Comparison of ENCODE assay signal across 11 cellular contexts in genomic region chr9:121321039-121321503, GRCh38. TPM values are rescaled to one million over a fixed set of nuclear protein-coding genes. Genes with fewer than 3 reads are reported as not detected.
DNase-seq lines count a peak whose midpoint lies in the region; TF ChIP-seq lines count a peak whose summit lies in the region.
"Had no signal": no experiment of that assay in that cellular context is flagged by ENCODE, and none has a peak within 500 bp of the region (broad histone marks: within the 10 kb centered on the region; RNA-seq: fewer than 3 reads in every experiment).

No MANE protein-coding gene starts in this region.

- POLR2A ChIA-PET in RWPE1 (lab: Yijun Ruan, JAX; ENCODE audit: low non-redundant PET): no interaction called here

- H2AFZ ChIP-seq in smooth muscle cell (ENCODE audit: low read depth): no peak overlapping the region

- peaks cover 9% of the 10 kb centered on the region for H3K36me3 ChIP-seq in endodermal cell (ENCODE audit: control insufficient read depth, insufficient read depth, low read length)
- peaks cover 6% of the 10 kb centered on the region for H3K36me3 ChIP-seq in smooth muscle cell (ENCODE audit: low read depth)

- no peak overlapping the region for H3K4me2 ChIP-seq in smooth muscle cell

- H4K20me1 ChIP-seq in smooth muscle cell (ENCODE audit: low read depth): peaks cover 16% of the 10 kb centered on the region

- H3K27ac ChIP-seq in RWPE1 (peak overlapping the region; percentile 68), endodermal cell (ENCODE audit: low read depth, low read length) (no peak overlapping the region), smooth muscle cell (ENCODE audit: low read depth) (peak overlapping the region; percentile 46)

- no peak overlapping the region for H3K27ac Mint-ChIP-seq in endodermal cell
- H3K27ac Mint-ChIP-seq: brain; stimulated activated naive CD8-positive, alpha-beta T cell treated with anti-CD3 and anti-CD28 coated beads, Interleukin-15, Interleukin-2, amounts not matched to agents 100 ng/mL and 50 ng/mL, for 24 hours had no signal

- CTCF ChIA-PET in RWPE1 (lab: Yijun Ruan, JAX): interaction anchor here (0.6 to 3.2 kb wide), 16 partner anchors 11 to 422 kb away, joined by 3 to 101 read pairs (median 8); no protein-coding TSS in a partner anchor

- H3K27me3 ChIP-seq in endodermal cell (ENCODE audit: control insufficient read depth, insufficient read depth, low read length, poor library complexity, severe bottlenecking) (no peaks in the 10 kb centered on the region), smooth muscle cell (ENCODE audit: low read depth) (no peaks in the 10 kb centered on the region)

- H3K4me1 ChIP-seq in endodermal cell (ENCODE audit: control insufficient read depth, insufficient read depth, low read length) (no peaks in the 10 kb centered on the region), smooth muscle cell (ENCODE audit: low read depth) (no peaks in the 10 kb centered on the region)

- TF ChIP-seq CTCF in RWPE1 (conservative IDR thresholded peaks at IDR 0.05; ENCODE audit: low read depth) (no peak), endodermal cell (conservative IDR thresholded peaks at IDR 0.05) (no peak), smooth muscle cell (IDR thresholded peaks at IDR 0.05; ENCODE audit: borderline replicate concordance, insufficient read depth, poor library complexity, severe bottlenecking) (no peak)

- no peaks in the 10 kb centered on the region for H3K4me1 Mint-ChIP-seq in endodermal cell
- H3K4me1 Mint-ChIP-seq: brain had no signal

- H3K4me3 ChIP-seq in endodermal cell (ENCODE audit: low read length) (no peak overlapping the region), smooth muscle cell (no peak overlapping the region)

- H3K9me3 ChIP-seq in endodermal cell (ENCODE audit: control insufficient read depth, low read length) (no peaks in the 10 kb centered on the region), smooth muscle cell (replicated peaks; ENCODE audit: low read depth) (no peaks in the 10 kb centered on the region)

- H3K9me3 Mint-ChIP-seq in endodermal cell: peaks cover 1% of the 10 kb centered on the region
- H3K9me3 Mint-ChIP-seq: stimulated activated naive CD8-positive, alpha-beta T cell treated with anti-CD3 and anti-CD28 coated beads, Interleukin-15, Interleukin-2, amounts not matched to agents 100 ng/mL and 50 ng/mL, for 24 hours had no signal

- H3F3A ChIP-seq in smooth muscle cell (ENCODE audit: low read depth): peaks cover 15% of the 10 kb centered on the region

- H3K9ac ChIP-seq in endodermal cell (ENCODE audit: extremely low read depth, low read length, poor library complexity, severe bottlenecking) (no peak overlapping the region), smooth muscle cell (ENCODE audit: low read depth) (no peak overlapping the region)

- H3K27me3 Mint-ChIP-seq in endodermal cell (ENCODE audit: insufficient read depth): no peaks in the 10 kb centered on the region
- H3K27me3 Mint-ChIP-seq: stimulated activated naive CD8-positive, alpha-beta T cell treated with anti-CD3 and anti-CD28 coated beads, Interleukin-15, Interleukin-2, amounts not matched to agents 100 ng/mL and 50 ng/mL, for 24 hours had no signal

- WGBS in endodermal cell (ENCODE audit: insufficient coverage in 1 of 2, insufficient read length in 1 of 2), 2 experiments: 92 to 94% methylated on average over 6 to 8 of the region's 8 CpGs
- 88% methylated on average over 8 of the region's 8 CpGs for WGBS in smooth muscle cell (ENCODE audit: low lambda C conversion rate)

- peak; percentile 76 for DNase-seq in GF-D8 (lab: John Stamatoyannopoulos, UW)
- no peak for DNase-seq in RWPE1 (ENCODE audit: low spot score)
- DNase-seq in endodermal cell: peak; percentile 44
- DNase-seq in smooth muscle cell (lab: John Stamatoyannopoulos, UW; ENCODE audit: unreplicated experiment): no peak
- no peak for DNase-seq in HUDEP-2 (lab: John Stamatoyannopoulos, UW; ENCODE audit: unreplicated experiment in 76 of 76)
- no peak for DNase-seq in DMS53 treated with DMSO at 0.1 percent for 48 hours (lab: John Stamatoyannopoulos, UW; ENCODE audit: unreplicated experiment)
- no peak for DNase-seq in stimulated activated CD4-positive, alpha-beta T cell treated with anti-CD3 and anti-CD28 coated beads, Interleukin-4, amount 100 ng/mL, for 24 hours
- no peak for DNase-seq in iPS-NIHi11 (ENCODE audit: low spot score)
- DNase-seq: posterior cingulate gyrus had no signal

- H3K4me3 Mint-ChIP-seq in endodermal cell: no peak overlapping the region
- H3K4me3 Mint-ChIP-seq: brain; stimulated activated naive CD8-positive, alpha-beta T cell treated with anti-CD3 and anti-CD28 coated beads, Interleukin-15, Interleukin-2, amounts not matched to agents 100 ng/mL and 50 ng/mL, for 24 hours had no signal

- peaks cover 34% of the 10 kb centered on the region for H3K36me3 Mint-ChIP-seq in endodermal cell (ENCODE audit: low read depth)

- H3K79me2 ChIP-seq in smooth muscle cell (ENCODE audit: low read depth): no peaks in the 10 kb centered on the region

RNA-seq across cellular contexts. Expression of gene STOM, which starts 49.0 kb away (rescaled TPM):
- total RNA-seq in endodermal cell (10 to 100 TPM; 26.6 to 35.6 TPM), smooth muscle cell (171 and 187 TPM in 2 replicates)
- polyA plus RNA-seq in endodermal cell (2013, experiment 1 of 2): 13.8 TPM
- 13.0 TPM for polyA plus RNA-seq in endodermal cell (2013, experiment 2 of 2)
- polyA plus RNA-seq in smooth muscle cell: 105 and 136 TPM in 2 replicates

RNA-seq across cellular contexts. Expression of gene GSN, which starts 53.1 kb away (rescaled TPM):
- total RNA-seq in endodermal cell: 10 to 100 TPM; 57.0 to 77.2 TPM
- polyA plus RNA-seq in endodermal cell (2013, experiment 1 of 2): 64.8 TPM
- 76.0 TPM for polyA plus RNA-seq in endodermal cell (2013, experiment 2 of 2)
- 337 and 430 TPM in 2 replicates for total RNA-seq in smooth muscle cell
- polyA plus RNA-seq in smooth muscle cell: 529 and 685 TPM in 2 replicates

Comparison
In these comparisons a context has a peak if more than half of its experiments do, and no peak if none do; other contexts are left out.
1. DNase-seq: peak in GF-D8 (single experiment) and endodermal cell (single experiment); none in RWPE1 (single experiment), smooth muscle cell (single experiment), HUDEP-2 (0 of 76), DMS53 treated with DMSO at 0.1 percent for 48 hours (single experiment), stimulated activated CD4-positive, alpha-beta T cell treated with anti-CD3 and anti-CD28 coated beads, Interleukin-4, amount 100 ng/mL, for 24 hours (single experiment) and iPS-NIHi11 (single experiment).